ENCODE assay signal across 29 cellular contexts in genomic region chr22:19229600-19229999, GRCh38.
"Had no signal": no experiment of that assay in that cellular context is flagged by ENCODE, and none has a peak within 500 bp of the region (broad histone marks: within the 10 kb centered on the region; RNA-seq: fewer than 3 reads in every experiment).

No MANE protein-coding gene starts in this region.

- H3K4me1 ChIP-seq: ascending aorta, SJCRH30 had no signal

- DNase-seq: activated CD4-positive, alpha-beta T cell treated with anti-CD3 and anti-CD28 coated beads, Interleukin-2, amount 10 ng/mL, durations not matched to agents 7 days and 5 days; activated CD4-positive, alpha-beta T cell treated with anti-CD3 and anti-CD28 coated beads, Interleukin-2, amount 50 U/mL, for 48 hours; activated CD8-positive, alpha-beta T cell treated with anti-CD3 and anti-CD28 coated beads, Interleukin-2, amount 10 ng/mL, durations not matched to agents 7 days and 5 days; activated gamma-delta T cell; activated naive CD4-positive, alpha-beta T cell treated with Interleukin-2 at 50 U/mL for 16 hours; activated naive CD8-positive, alpha-beta T cell treated with anti-CD3 and anti-CD28 coated beads, Interleukin-2, amount 10 ng/mL, durations not matched to agents 7 days and 5 days; activated T-cell treated with anti-CD3 and anti-CD28 coated beads, Interleukin-2, amount 50 U/mL, for 24 hours; amygdala; Kasumi-1; MM.1S; MV-4-11; NCI-H1092 treated with DMSO at 0.1 percent for 48 hours; NCI-H1417; NCI-H146; NCI-H187; NCI-H2029 treated with DMSO at 0.1 percent for 48 hours; NCI-H2107; NCI-H2171; NCI-H510A; NCI-H526; NCI-H774; SHP77; SJCRH30; T1000 had no signal

- H3K27me3 ChIP-seq: ascending aorta, cardiac muscle cell, SJCRH30 had no signal

- H3K27ac ChIP-seq: ascending aorta, cardiac muscle cell, SJCRH30, SK-N-MC had no signal

- H3K4me3 ChIP-seq: ascending aorta, cardiac muscle cell, SJCRH30, SK-N-MC had no signal

- H3K9me3 ChIP-seq: ascending aorta, SJCRH30 had no signal

- FAIRE-seq: TTC549 had no signal

- ATAC-seq: activated CD8-positive, alpha-beta T cell treated with anti-CD3 and anti-CD28 coated beads, Interleukin-2, amount 10 ng/mL, durations not matched to agents 7 days and 5 days; Panc1 had no signal

- H3K36me3 ChIP-seq: cardiac muscle cell had no signal
